8 cellular contexts compared by ENCODE assay signal in genomic region chr10:94363251-94363565, GRCh38. TPM values are rescaled to one million over a fixed set of nuclear protein-coding genes. Genes with fewer than 3 reads are reported as not detected.
DNase-seq lines count a peak whose midpoint lies in the region; ATAC-seq and TF ChIP-seq lines count a peak whose summit lies in the region.

No MANE protein-coding gene starts in this region.

- H3K27ac ChIP-seq in GM23248 = no peak overlapping the region
- H3K27ac ChIP-seq in SK-N-MC = no peak overlapping the region
- H3K27ac ChIP-seq in gastroesophageal sphincter = peak overlapping the region in 3 of 4 donors; percentile 82 to 86 (median 83)
- H3K27ac ChIP-seq in smooth muscle cell (ENCODE audit: low read depth) = no peak overlapping the region

- peaks cover 35% of the 10 kb centered on the region for H3K79me2 ChIP-seq in GM23248 (ENCODE audit: insufficient read depth)
- peaks cover 20% of the 10 kb centered on the region for H3K79me2 ChIP-seq in smooth muscle cell (ENCODE audit: low read depth)

- peaks cover 20% of the 10 kb centered on the region for H3F3A ChIP-seq in GM23248 (ENCODE audit: insufficient read depth)
- H3F3A ChIP-seq in smooth muscle cell (ENCODE audit: low read depth) = peaks cover 13% of the 10 kb centered on the region

- POLR2A ChIA-PET in BJ (lab: Charles Lee) = no interaction called here

- H2AFZ ChIP-seq in GM23248 (peak overlapping the region; percentile 100), smooth muscle cell (ENCODE audit: low read depth) (peak overlapping the region; percentile 99)

- no peak for TF ChIP-seq POLR2A in gastroesophageal sphincter (IDR thresholded peaks at IDR 0.05)

- H3K4me3 ChIP-seq in BJ (ENCODE audit: low read depth, low read length) (peak overlapping the region; percentile 81), GM23248 (peak overlapping the region; percentile 88), SK-N-MC (peak overlapping the region; percentile 91), gastroesophageal sphincter (peak overlapping the region; percentile 48 to 75), smooth muscle cell (peak overlapping the region; percentile 55)

- H3K9me3 ChIP-seq in GM23248 (ENCODE audit: low read depth) = no peaks in the 10 kb centered on the region
- no peaks in the 10 kb centered on the region for H3K9me3 ChIP-seq in SK-N-MC (ENCODE audit: low read depth, low read length)
- no peaks in the 10 kb centered on the region for H3K9me3 ChIP-seq in gastroesophageal sphincter
- H3K9me3 ChIP-seq in smooth muscle cell (replicated peaks; ENCODE audit: low read depth) = no peaks in the 10 kb centered on the region

- H4K20me1 ChIP-seq in GM23248 (ENCODE audit: insufficient read depth) (no peaks in the 10 kb centered on the region), smooth muscle cell (ENCODE audit: low read depth) (peaks cover 14% of the 10 kb centered on the region)

- H3K9ac ChIP-seq in GM23248 = peak overlapping the region; percentile 80
- no peak overlapping the region for H3K9ac ChIP-seq in SK-N-MC (ENCODE audit: insufficient read length)
- H3K9ac ChIP-seq in smooth muscle cell (ENCODE audit: low read depth) = no peak overlapping the region

- intact Hi-C loops in posterior cingulate gyrus (cut with DNase I) = loop anchor here (1.0 to 5.0 kb wide), 2 partner anchors 39 to 79 kb away; partner anchors contain the start of gene TBC1D12

- H3K4me2 ChIP-seq in GM23248 (ENCODE audit: unreplicated experiment) (peak overlapping the region; percentile 98), smooth muscle cell (peak overlapping the region; percentile 86)

- CTCF ChIA-PET in BJ (lab: Yijun Ruan, JAX) = interaction anchor here (0.6 to 1.7 kb wide), 8 partner anchors 9 to 82 kb away, joined by 3 to 9 read pairs (median 4); partner anchors contain the start of gene TBC1D12

- H3K4me1 ChIP-seq in GM23248 (ENCODE audit: insufficient read depth) (peaks cover 18% of the 10 kb centered on the region), gastroesophageal sphincter (peaks cover 0 to 25% (median 4%) of the 10 kb centered on the region in 3 donors), smooth muscle cell (ENCODE audit: low read depth) (peaks cover 12% of the 10 kb centered on the region)

- H3K27me3 ChIP-seq in BJ (ENCODE audit: control insufficient read depth, insufficient read depth, low read length) (peaks cover 3% of the 10 kb centered on the region; the same call in 1 of the 2 replicates), GM23248 (replicated peaks; ENCODE audit: insufficient read depth) (no peaks in the 10 kb centered on the region), gastroesophageal sphincter (peaks cover 4% of the 10 kb centered on the region), smooth muscle cell (ENCODE audit: low read depth) (no peaks in the 10 kb centered on the region)

- TF ChIP-seq CTCF in BJ (IDR thresholded peaks at IDR 0.05; ENCODE audit: insufficient read depth, low read depth, low read length) (no peak), gastroesophageal sphincter (IDR thresholded peaks at IDR 0.05) (no peak), smooth muscle cell (IDR thresholded peaks at IDR 0.05; ENCODE audit: borderline replicate concordance, insufficient read depth, poor library complexity, severe bottlenecking) (no peak)

- H3K36me3 ChIP-seq in BJ (ENCODE audit: control insufficient read depth, insufficient read depth, low read length) = no peaks in the 10 kb centered on the region
- 0 out of 2 replicates have a peak, but pooled peaks cover 4% of the 10 kb centered on the region for H3K36me3 ChIP-seq in GM23248 (ENCODE audit: low read depth)
- H3K36me3 ChIP-seq in SK-N-MC (ENCODE audit: insufficient read depth, low read length) = peaks cover 20% of the 10 kb centered on the region; the same call in 1 of the 2 replicates
- H3K36me3 ChIP-seq in gastroesophageal sphincter = peaks cover 0 to 25% of the 10 kb centered on the region in 2 donors
- no peaks in the 10 kb centered on the region for H3K36me3 ChIP-seq in smooth muscle cell (ENCODE audit: low read depth)

- DNase-seq in BJ (ENCODE audit: low read depth) = no peak
- no peak for DNase-seq in GM23248
- DNase-seq in SK-N-MC (ENCODE audit: low read depth, low spot score) = no peak
- DNase-seq in smooth muscle cell (lab: John Stamatoyannopoulos, UW; ENCODE audit: unreplicated experiment) = no peak
- DNase-seq in posterior cingulate gyrus = no peak
- no peak for DNase-seq in AML-193 (lab: John Stamatoyannopoulos, UW)
- no peak for DNase-seq in NCI-H345 (lab: John Stamatoyannopoulos, UW)

- 18 to 20% methylated on average over 8 of the region's 8 CpGs for WGBS in GM23248 (ENCODE audit: low coverage in 1 of 2, low lambda C conversion rate in 2 of 2, missing lambda C conversion rate in 2 of 2), 2 experiments
- 30% methylated on average over 7 to 8 of the region's 8 CpGs for WGBS in gastroesophageal sphincter (ENCODE audit: low coverage in 1 of 2), 2 donors
- WGBS in smooth muscle cell (ENCODE audit: low lambda C conversion rate) = 60% methylated on average over 8 of the region's 8 CpGs

- no peak for TF ChIP-seq EP300 in gastroesophageal sphincter (IDR thresholded peaks at IDR 0.05)

- in situ Hi-C loops in GM23248 (cut with MboI) = no loop called here

- H3K9me2 ChIP-seq in GM23248 (ENCODE audit: insufficient read depth) = no peaks in the 10 kb centered on the region

- ATAC-seq in gastroesophageal sphincter = peak; percentile 37

RNA-seq across cellular contexts. Expression of gene NOC3L, which starts 0.5 kb away (rescaled TPM):
- polyA plus RNA-seq in BJ (2011; rRNA removed) = 5.6 and 12.5 TPM in 2 replicates
- 6.2 and 7.4 TPM in 2 replicates for polyA minus RNA-seq in BJ (2011; rRNA and poly(A)+ RNA removed)
- total RNA-seq in GM23248 (2014; rRNA removed; shearing (Covaris generic)) = 29.9 and 44.9 TPM in 2 replicates
- polyA plus RNA-seq in GM23248 (2016; fragmentation: Nextera tagmentation; extraction: Ambion mirVana) = 22.3 and 23.4 TPM in 2 replicates
- total RNA-seq in gastroesophageal sphincter = 10 to 100 TPM; 19.4 to 31.0 (median 24.5) TPM
- 21.6 and 27.3 TPM in 2 replicates for total RNA-seq in smooth muscle cell
- 8.7 and 8.8 TPM in 2 replicates for polyA plus RNA-seq in smooth muscle cell

RNA-seq across cellular contexts. Expression of gene TBC1D12, which starts 39.1 kb away (rescaled TPM):
- polyA plus RNA-seq in BJ (2011; rRNA removed) (2.3 and 3.3 TPM in 2 replicates), GM23248 (2016; fragmentation: Nextera tagmentation; extraction: Ambion mirVana) (3.8 and 6.5 TPM in 2 replicates), smooth muscle cell (3.8 and 5.2 TPM in 2 replicates)
- 2.7 and 3.2 TPM in 2 replicates for polyA minus RNA-seq in BJ (2011; rRNA and poly(A)+ RNA removed)
- total RNA-seq in GM23248 (2014; rRNA removed; shearing (Covaris generic)) = 11.4 and 12.9 TPM in 2 replicates
- total RNA-seq in gastroesophageal sphincter (10 to 100 TPM; 16.9 to 26.6 (median 17.9) TPM), smooth muscle cell (9.4 and 11.2 TPM in 2 replicates)

Comparison
In these comparisons a context has a peak if more than half of its experiments do, and no peak if none do; other contexts are left out.
1. H3K27ac ChIP-seq: peak in gastroesophageal sphincter (3 of 4); none in GM23248 (single experiment), SK-N-MC (single experiment) and smooth muscle cell (single experiment).
2. Peak in every context shown above with its lines, with median percentiles within 50 percentile points of each other: H3K4me3 ChIP-seq.